17 cellular contexts compared by ENCODE assay signal in genomic region chr4:81965911-81966310, GRCh38.
DNase-seq lines count a peak whose midpoint lies in the region; ATAC-seq, FAIRE-seq and TF ChIP-seq lines count a peak whose summit lies in the region.
"Had no signal": no experiment of that assay in that cellular context is flagged by ENCODE, and none has a peak within 500 bp of the region (broad histone marks: within the 10 kb centered on the region; RNA-seq: fewer than 3 reads in every experiment).

No MANE protein-coding gene starts in this region.

- peak overlapping the region; percentile 50 for H3K9ac ChIP-seq in KMS-11

- H3K9me3 ChIP-seq in OCI-LY7 (ENCODE audit: low read length) (no peaks in the 10 kb centered on the region), upper lobe of left lung (no peaks in the 10 kb centered on the region)
- H3K9me3 ChIP-seq: A549, Caco-2, HAP-1 had no signal

- TF ChIP-seq CTCF in D721Med (IDR thresholded peaks at IDR 0.05; ENCODE audit: insufficient read depth, missing control alignments) (no peak), KMS-11 (conservative IDR thresholded peaks at IDR 0.05; ENCODE audit: low read depth, low read length) (no peak), OCI-LY7 (conservative IDR thresholded peaks at IDR 0.05; ENCODE audit: low read length) (no peak), upper lobe of left lung (IDR thresholded peaks at IDR 0.05) (no peak)
- TF ChIP-seq CTCF in activated CD8-positive, alpha-beta T cell treated with anti-CD3 and anti-CD28 coated beads for 36 hours (IDR thresholded peaks at IDR 0.05) = no peak

- peak overlapping the region; percentile 6; the same call in 1 of the 2 replicates for H2AFZ ChIP-seq in KMS-11 (ENCODE audit: low read depth)
- H2AFZ ChIP-seq in OCI-LY7 (ENCODE audit: low read length) = peak overlapping the region; percentile 94

- H3K4me3 ChIP-seq in KMS-11 (IDR thresholded peaks at IDR 0.05; ENCODE audit: insufficient read depth, low read depth, low read length) (peak overlapping the region; percentile 54), OCI-LY7 (ENCODE audit: low read depth, low read length, poor library complexity, severe bottlenecking) (peak overlapping the region; percentile 39), upper lobe of left lung (no peak overlapping the region)
- H3K4me3 ChIP-seq: A549, HAP-1, K562 had no signal

- H3K9me2 ChIP-seq in OCI-LY7 (ENCODE audit: insufficient read depth, low read length) = no peaks in the 10 kb centered on the region

- H3K36me3 Mint-ChIP-seq in activated CD8-positive, alpha-beta T cell treated with anti-CD3 and anti-CD28 coated beads for 36 hours (ENCODE audit: low read depth) = no peaks in the 10 kb centered on the region
- H3K36me3 Mint-ChIP-seq: CD8-positive, alpha-beta memory T cell had no signal

- H3K27ac ChIP-seq in KMS-11 = peak overlapping the region; percentile 93
- H3K27ac ChIP-seq in OCI-LY7 (ENCODE audit: low read depth, low read length, poor library complexity, severe bottlenecking) = peak overlapping the region; percentile 87
- no peak overlapping the region for H3K27ac ChIP-seq in upper lobe of left lung
- H3K27ac ChIP-seq: A549, HL-60 had no signal

- CTCF ChIA-PET in OCI-LY7 (lab: Charles Lee; ENCODE audit: unreplicated experiment) = interaction anchor here (1.0 kb wide), 1 partner anchor 17 kb away, joined by 3 read pairs; no protein-coding TSS in a partner anchor
- CTCF ChIA-PET in activated CD8-positive, alpha-beta T cell treated with anti-CD3 and anti-CD28 coated beads for 36 hours (lab: Charles Lee) = interaction anchor here (0.6 to 1.5 kb wide), 3 partner anchors 17 to 52 kb away, joined by 3 read pairs; no protein-coding TSS in a partner anchor

- no peaks in the 10 kb centered on the region for H3K27me3 ChIP-seq in KMS-11 (ENCODE audit: insufficient read depth, low read depth)
- H3K27me3 ChIP-seq in upper lobe of left lung = no peaks in the 10 kb centered on the region

- no peak for TF ChIP-seq EP300 in upper lobe of left lung (IDR thresholded peaks at IDR 0.05)

- POLR2A ChIA-PET in OCI-LY7 (lab: Charles Lee) = interaction anchor here (0.7 to 4.1 kb wide), 8 partner anchors 9 to 496 kb away, joined by 3 to 26 read pairs (median 4); no protein-coding TSS in a partner anchor
- POLR2A ChIA-PET in activated CD8-positive, alpha-beta T cell treated with anti-CD3 and anti-CD28 coated beads for 36 hours (lab: Charles Lee) = no interaction called here

- peaks cover 4% of the 10 kb centered on the region for H3K4me1 Mint-ChIP-seq in activated CD8-positive, alpha-beta T cell treated with anti-CD3 and anti-CD28 coated beads for 36 hours (ENCODE audit: low read depth)

- H4K20me1 ChIP-seq in KMS-11 (ENCODE audit: insufficient read depth) (no peaks in the 10 kb centered on the region), OCI-LY7 (ENCODE audit: insufficient read depth, low read length) (no peaks in the 10 kb centered on the region)

- H3K4me1 ChIP-seq in KMS-11 (ENCODE audit: low read depth, poor library complexity, severe bottlenecking) = peaks cover 94% of the 10 kb centered on the region
- peaks cover 45% of the 10 kb centered on the region for H3K4me1 ChIP-seq in OCI-LY7 (ENCODE audit: insufficient read depth, low read length, poor library complexity, severe bottlenecking)
- no peaks in the 10 kb centered on the region for H3K4me1 ChIP-seq in upper lobe of left lung
- H3K4me1 ChIP-seq: A549 had no signal

- H3K4me3 Mint-ChIP-seq in activated CD8-positive, alpha-beta T cell treated with anti-CD3 and anti-CD28 coated beads for 36 hours = no peak overlapping the region
- H3K4me3 Mint-ChIP-seq: CD8-positive, alpha-beta memory T cell had no signal

- intact Hi-C loops in OCI-LY7 (cut with micrococcal nuclease; ENCODE audit: unreplicated experiment) = loop anchor here (1.0 kb wide), 1 partner anchor 17 kb away; no protein-coding TSS in a partner anchor
- intact Hi-C loops in activated CD8-positive, alpha-beta T cell treated with anti-CD3 and anti-CD28 coated beads for 36 hours (cut with micrococcal nuclease) = no loop called here

- WGBS in upper lobe of left lung, 2 donors = 71 to 77% methylated on average over 5 of the region's 5 CpGs

- H3K27me3 Mint-ChIP-seq in activated CD8-positive, alpha-beta T cell treated with anti-CD3 and anti-CD28 coated beads for 36 hours = peaks cover 6% of the 10 kb centered on the region

- DNase-seq in D721Med (ENCODE audit: insufficient read length, low spot score) (no peak), OCI-LY7 (ENCODE audit: low spot score) (peak; percentile 80), upper lobe of left lung (no peak), kidney tubule cell (ENCODE audit: low spot score) (no peak)
- no peak for DNase-seq in activated CD8-positive, alpha-beta T cell treated with anti-CD3 and anti-CD28 coated beads for 36 hours
- DNase-seq: Caco-2; CD8-positive, alpha-beta memory T cell; DMS53; GF-D8; Kasumi-1 had no signal

- no peak for TF ChIP-seq POLR2A in upper lobe of left lung (IDR thresholded peaks at IDR 0.05)

- H3K79me2 ChIP-seq in KMS-11 (ENCODE audit: insufficient read depth, low read depth) (no peaks in the 10 kb centered on the region), OCI-LY7 (ENCODE audit: insufficient read depth, low read depth, low read length) (no peaks in the 10 kb centered on the region)

- BruUV-seq in OCI-LY7 (replicated peaks; lab: Mats Ljungman, UMichigan) = no TSS peak

- H3K4me2 ChIP-seq in KMS-11 = peak overlapping the region; percentile 81
- H3K4me2 ChIP-seq in OCI-LY7 (ENCODE audit: low read length) = peak overlapping the region; percentile 67
- H3K4me2 ChIP-seq: A549 had no signal

- ATAC-seq in GM21529 (IDR thresholded peaks at IDR 0.05; ENCODE audit: unreplicated experiment) (peak; percentile 56), upper lobe of left lung (ENCODE audit: low FRiP score in 2 of 2) (no peak)
- ATAC-seq in activated CD8-positive, alpha-beta T cell treated with anti-CD3 and anti-CD28 coated beads for 36 hours = no peak
- ATAC-seq: A549, K562 had no signal

- H3K9me3 Mint-ChIP-seq in activated CD8-positive, alpha-beta T cell treated with anti-CD3 and anti-CD28 coated beads for 36 hours = no peaks in the 10 kb centered on the region
- H3K9me3 Mint-ChIP-seq: CD8-positive, alpha-beta memory T cell had no signal

- FAIRE-seq in D721Med (lab: Jason Lieb, UNC) = peak; percentile 51
- FAIRE-seq: A549, H1, K562 had no signal

- no peak overlapping the region for H3K27ac Mint-ChIP-seq in activated CD8-positive, alpha-beta T cell treated with anti-CD3 and anti-CD28 coated beads for 36 hours
- H3K27ac Mint-ChIP-seq: CD8-positive, alpha-beta memory T cell had no signal

- no peaks in the 10 kb centered on the region for H3K36me3 ChIP-seq in KMS-11 (ENCODE audit: insufficient read depth)
- no peaks in the 10 kb centered on the region for H3K36me3 ChIP-seq in OCI-LY7 (ENCODE audit: insufficient read depth, low read length)
- no peaks in the 10 kb centered on the region for H3K36me3 ChIP-seq in upper lobe of left lung
- H3K36me3 ChIP-seq: HAP-1 had no signal

Comparison
In these comparisons a context has a peak if more than half of its experiments do, and no peak if none do; other contexts are left out.
1. H3K27ac ChIP-seq: peak in KMS-11 (single experiment) and OCI-LY7 (single experiment); none in upper lobe of left lung (0 of 4).
2. H3K4me3 ChIP-seq: peak in KMS-11 (single experiment) and OCI-LY7 (single experiment); none in upper lobe of left lung (0 of 4).